Comparison of ENCODE assay signal across 8 cellular contexts in genomic region chr2:67103161-67103560, GRCh38.
"Had no signal": no experiment of that assay in that cellular context is flagged by ENCODE, and none has a peak within 500 bp of the region (broad histone marks: within the 10 kb centered on the region; RNA-seq: fewer than 3 reads in every experiment).

No MANE protein-coding gene starts in this region.

- FAIRE-seq: H54, HTR-8/SVneo had no signal

- H3K4me3 ChIP-seq: GM23248 had no signal

- H3K9ac ChIP-seq: GM23248, KMS-11 had no signal

- DNase-seq: GM23248, GOT3, H9, HCEC 1CT, KBM-7 had no signal

- H2AFZ ChIP-seq: GM23248 had no signal

- H3K4me2 ChIP-seq: KMS-11 had no signal

- H3K27ac ChIP-seq: GM23248, KMS-11 had no signal
